In genomic region chr19:44890366-44891015, GRCh38 we compare ENCODE assay signal across 8 cellular contexts. TPM values are rescaled to one million over a fixed set of nuclear protein-coding genes. Genes with fewer than 3 reads are reported as not detected.
DNase-seq lines count a peak whose midpoint lies in the region; FAIRE-seq and TF ChIP-seq lines count a peak whose summit lies in the region.

No MANE protein-coding gene starts in this region.

- no peak overlapping the region for H4K8ac ChIP-seq in trophoblast cell (ENCODE audit: low read depth, low read length)

- no peaks in the 10 kb centered on the region for H3K27me3 ChIP-seq in MG63
- H3K27me3 ChIP-seq in astrocyte (ENCODE audit: insufficient read depth, low read length): no peaks in the 10 kb centered on the region
- no peaks in the 10 kb centered on the region for H3K27me3 ChIP-seq in left ventricle myocardium inferior (ENCODE audit: low read depth)
- H3K27me3 ChIP-seq in trophoblast cell (ENCODE audit: insufficient read depth, low read length): no peaks in the 10 kb centered on the region

- H2BK12ac ChIP-seq in trophoblast cell (ENCODE audit: low read length): no peak overlapping the region

- WGBS in trophoblast cell (ENCODE audit: extremely low coverage, insufficient coverage, insufficient read length): no CpG with 5 or more reads among the region's 40 CpGs

- peak overlapping the region; percentile 87 for H3K4me3 Mint-ChIP-seq in astrocyte (ENCODE audit: unreplicated experiment)

- peak overlapping the region; percentile 5 for H4K91ac ChIP-seq in trophoblast cell (ENCODE audit: low read depth, low read length)

- intact Hi-C loops in left ventricle myocardium inferior (cut with micrococcal nuclease): no loop called here

- peaks cover 30% of the 10 kb centered on the region for H3K36me3 Mint-ChIP-seq in astrocyte (ENCODE audit: low read depth, unreplicated experiment)

- TF ChIP-seq CTCF in astrocyte (IDR thresholded peaks at IDR 0.05; ENCODE audit: insufficient read depth, low read depth, low read length) (no peak), left ventricle myocardium inferior (IDR thresholded peaks at IDR 0.05; ENCODE audit: borderline replicate concordance) (no peak)

- H3K9ac ChIP-seq in astrocyte (ENCODE audit: low read length): peak overlapping the region; percentile 74
- no peak overlapping the region for H3K9ac ChIP-seq in trophoblast cell (ENCODE audit: low read length)

- POLR2A ChIA-PET in HEK293T (lab: Yijun Ruan, JAX): interaction anchor here (0.7 to 2.6 kb wide), 12 partner anchors 9 to 202 kb away, joined by 3 to 19 read pairs (median 4); partner anchors contain the start of genes APOC1, APOE, NECTIN2 and PPP1R37

- H3K14ac ChIP-seq in trophoblast cell (ENCODE audit: low read length): no peak overlapping the region

- H3K79me1 ChIP-seq in trophoblast cell (ENCODE audit: low read length): peaks cover 7% of the 10 kb centered on the region

- H3K4ac ChIP-seq in trophoblast cell (ENCODE audit: low read depth, low read length): no peak overlapping the region

- no peaks in the 10 kb centered on the region for H3K27me3 Mint-ChIP-seq in astrocyte (ENCODE audit: low read depth, unreplicated experiment)

- H3K36me3 ChIP-seq in MG63 (peaks cover 43% of the 10 kb centered on the region), astrocyte (ENCODE audit: insufficient read depth, low read length) (peaks cover 24% of the 10 kb centered on the region), left ventricle myocardium inferior (peaks cover 54% of the 10 kb centered on the region), trophoblast cell (ENCODE audit: control insufficient read depth in 1 of 2, insufficient read depth in 2 of 2, low read length in 2 of 2) (peaks cover 57 to 58% of the 10 kb centered on the region in 2 experiments)

- no peaks in the 10 kb centered on the region for H3K9me3 Mint-ChIP-seq in astrocyte (ENCODE audit: unreplicated experiment)

- no peak overlapping the region for H2BK5ac ChIP-seq in trophoblast cell (ENCODE audit: low read depth, low read length, poor library complexity)

- DNase-seq in activated gamma-delta T cell (lab: John Stamatoyannopoulos, UW): peak; percentile 98
- DNase-seq in activated gamma-delta T cell treated with Interleukin-2 at 50 U/mL for 16 hours: no peak
- peak; percentile 96 for DNase-seq in HEK293T (ENCODE audit: extremely low spot score)
- peak; percentile 100 for DNase-seq in MG63
- DNase-seq in RPMI8226: peak; percentile 98
- peak; percentile 99 for DNase-seq in astrocyte (ENCODE audit: low read depth)
- no peak for DNase-seq in left ventricle myocardium inferior
- peak; percentile 100 for DNase-seq in trophoblast cell

- FAIRE-seq in astrocyte (lab: Jason Lieb, UNC): peak; percentile 99

- H2AFZ ChIP-seq in astrocyte (ENCODE audit: low read depth, low read length) (peak overlapping the region; percentile 75), trophoblast cell (ENCODE audit: insufficient read depth, low read length, poor library complexity) (no peak overlapping the region)

- H3K4me2 ChIP-seq in astrocyte (ENCODE audit: low read length) (peak overlapping the region; percentile 86), trophoblast cell (ENCODE audit: low read length) (peak overlapping the region; percentile 71)

- peaks cover 30% of the 10 kb centered on the region for H4K20me1 ChIP-seq in astrocyte (ENCODE audit: insufficient read depth, low read length)

- H3K4me1 Mint-ChIP-seq in astrocyte (ENCODE audit: low read depth, unreplicated experiment): peaks cover 27% of the 10 kb centered on the region

- H3K23ac ChIP-seq in trophoblast cell (ENCODE audit: low read length): no peak overlapping the region

- H3K9me3 ChIP-seq in MG63: no peaks in the 10 kb centered on the region
- H3K9me3 ChIP-seq in astrocyte (ENCODE audit: insufficient read depth, low read depth, low read length): no peaks in the 10 kb centered on the region
- no peaks in the 10 kb centered on the region for H3K9me3 ChIP-seq in left ventricle myocardium inferior (replicated peaks)
- peaks cover 2% of the 10 kb centered on the region for H3K9me3 ChIP-seq in trophoblast cell (ENCODE audit: insufficient read depth, low read depth, low read length)

- H3K27ac Mint-ChIP-seq in astrocyte (ENCODE audit: unreplicated experiment): peak overlapping the region; percentile 84

- H2BK120ac ChIP-seq in trophoblast cell (ENCODE audit: insufficient read depth, low read length, poor library complexity): no peak overlapping the region

- H2AK5ac ChIP-seq in trophoblast cell (ENCODE audit: low read length): no peak overlapping the region

- peaks cover 23% of the 10 kb centered on the region for H3K4me1 ChIP-seq in astrocyte (ENCODE audit: insufficient read depth, low read length)
- peaks cover 39% of the 10 kb centered on the region for H3K4me1 ChIP-seq in left ventricle myocardium inferior
- peaks cover 10 to 15% of the 10 kb centered on the region in 2 experiments for H3K4me1 ChIP-seq in trophoblast cell (ENCODE audit: control insufficient read depth in 1 of 2, insufficient read depth in 2 of 2, low read length in 2 of 2)

- H3K18ac ChIP-seq in trophoblast cell (ENCODE audit: low read length): no peak overlapping the region

- H3K4me3 ChIP-seq in MG63 (peak overlapping the region; percentile 51), astrocyte (ENCODE audit: insufficient read depth, low read depth, low read length) (peak overlapping the region; percentile 57), left ventricle myocardium inferior (peak overlapping the region; percentile 86), trophoblast cell (ENCODE audit: low read depth, low read length) (no peak overlapping the region)

- H3K79me2 ChIP-seq in astrocyte (ENCODE audit: insufficient read depth, low read length) (peaks cover 40% of the 10 kb centered on the region), trophoblast cell (ENCODE audit: control insufficient read depth, insufficient read depth, low read length, poor library complexity) (peaks cover 12% of the 10 kb centered on the region)

- CTCF ChIA-PET in HEK293T (lab: Yijun Ruan, JAX): interaction anchor here (0.5 to 1.4 kb wide), 4 partner anchors 15 to 786 kb away, joined by 3 to 5 read pairs (median 4); partner anchors contain the start of genes APOE and NECTIN2

- H3K27ac ChIP-seq in astrocyte (ENCODE audit: low read depth, low read length) (peak overlapping the region; percentile 91), left ventricle myocardium inferior (replicated peaks) (peak overlapping the region; percentile 97), trophoblast cell (ENCODE audit: low read depth, low read length) (peak overlapping the region; percentile 50)

- H4K12ac ChIP-seq in trophoblast cell (ENCODE audit: low read depth, low read length): no peak overlapping the region

TF ChIP-seq in HEK293T, 16 proteins besides CTCF, POLR2A, EP300 and RAD21:
- peak; percentile 93 for TF ChIP-seq ELF4 (IDR thresholded peaks at IDR 0.05)
- TF ChIP-seq PKNOX1 (IDR thresholded peaks at IDR 0.05): peak; percentile 50
- no peak for TF ChIP-seq FOXM1 (IDR thresholded peaks at IDR 0.05; ENCODE audit: borderline replicate concordance)
- 0 out of 2 replicates have a peak, but pooled peaks have one; percentile 91 for TF ChIP-seq HDGF (IDR thresholded peaks at IDR 0.05; ENCODE audit: borderline replicate concordance)
TF ChIP-seq in HEK293T: peak in this region for 3.

RNA-seq across cellular contexts. Expression of gene TOMM40, which starts 0.6 kb away (rescaled TPM):
- total RNA-seq in MG63 (2014; rRNA removed; shearing (Covaris generic); ENCODE audit: low replicate concordance): 265 and 461 TPM in 2 replicates
- total RNA-seq in astrocyte (93.4 and 107 TPM in 2 replicates), left ventricle myocardium inferior (47.3 TPM)
- polyA plus RNA-seq in trophoblast cell (2013): 49.1 and 50.5 TPM in 2 replicates

RNA-seq across cellular contexts. Expression of gene APOE, which starts 15.1 kb away (rescaled TPM):
- total RNA-seq in MG63 (2014; rRNA removed; shearing (Covaris generic); ENCODE audit: low replicate concordance): 0.67 and 3.2 TPM in 2 replicates
- total RNA-seq in astrocyte: 655 and 663 TPM in 2 replicates
- total RNA-seq in left ventricle myocardium inferior: 24.1 TPM
- polyA plus RNA-seq in trophoblast cell (2013): 836 and 837 TPM in 2 replicates

RNA-seq across cellular contexts. Expression of gene APOC1, which starts 23.9 kb away (rescaled TPM):
- not detected in 2 replicates for total RNA-seq in MG63 (2014; rRNA removed; shearing (Covaris generic); ENCODE audit: low replicate concordance)
- total RNA-seq in astrocyte: 2.2 and 2.4 TPM in 2 replicates
- 0.85 TPM for total RNA-seq in left ventricle myocardium inferior
- polyA plus RNA-seq in trophoblast cell (2013): 192 and 210 TPM in 2 replicates

RNA-seq across cellular contexts. Expression of gene NECTIN2, which starts 44.4 kb away (rescaled TPM):
- 23.6 and 38.2 TPM in 2 replicates for total RNA-seq in MG63 (2014; rRNA removed; shearing (Covaris generic); ENCODE audit: low replicate concordance)
- total RNA-seq in astrocyte (297 and 302 TPM in 2 replicates), left ventricle myocardium inferior (40.7 TPM)
- 281 and 282 TPM in 2 replicates for polyA plus RNA-seq in trophoblast cell (2013)

RNA-seq across cellular contexts. Expression of gene APOC4, which starts 51.5 kb away (rescaled TPM):
- total RNA-seq in MG63 (2014; rRNA removed; shearing (Covaris generic); ENCODE audit: low replicate concordance): not detected in 2 replicates
- total RNA-seq in astrocyte: not detected in 2 replicates
- not detected for total RNA-seq in left ventricle myocardium inferior
- polyA plus RNA-seq in trophoblast cell (2013): not detected in 2 replicates

Comparison
In these comparisons a context has a peak if more than half of its experiments do, and no peak if none do; other contexts are left out.
1. DNase-seq: peak in activated gamma-delta T cell (single experiment), HEK293T (single experiment), MG63 (single experiment), RPMI8226 (single experiment), astrocyte (single experiment) and trophoblast cell (2 of 2); none in activated gamma-delta T cell treated with Interleukin-2 at 50 U/mL for 16 hours (single experiment) and left ventricle myocardium inferior (single experiment).
2. RNA of gene APOE, which starts 15.1 kb away (total RNA-seq): 655 to 663 TPM in astrocyte; 24.1 TPM in left ventricle myocardium inferior (single experiment) and 0.67 to 3.2 TPM in MG63; every median in the first group is over 10 times any median in the second.
3. Peak in every context shown above with its lines, with median percentiles within 50 percentile points of each other: H3K27ac ChIP-seq.